20 cellular contexts compared by ENCODE assay signal in the genomic region with DNA sequence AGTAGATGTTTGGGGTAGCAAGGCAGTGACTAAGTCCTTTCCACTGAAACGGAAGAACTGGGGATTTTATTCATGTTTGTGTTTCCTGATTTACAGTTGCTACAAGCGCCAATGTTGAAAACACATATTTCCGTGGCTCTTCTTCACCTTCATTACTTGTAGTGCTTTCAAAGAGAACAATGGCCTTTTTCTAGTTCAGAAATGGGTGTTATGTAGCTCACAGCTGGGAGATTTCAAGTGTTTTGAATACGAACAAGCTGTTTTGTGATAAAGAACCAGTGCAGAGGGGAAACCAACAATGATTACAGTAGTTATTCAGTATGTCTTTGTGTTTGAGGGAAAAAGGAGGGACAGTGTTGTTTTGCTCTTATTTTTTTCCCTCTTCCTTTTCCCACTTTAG.
DNase-seq lines count a peak whose midpoint lies in the region; ATAC-seq and TF ChIP-seq lines count a peak whose summit lies in the region.
"Had no signal": no experiment of that assay in that cellular context is flagged by ENCODE, and none has a peak within 500 bp of the region (broad histone marks: within the 10 kb centered on the region; RNA-seq: fewer than 3 reads in every experiment).

No MANE protein-coding gene starts in this region.

- H3K36me3 ChIP-seq in iPS-18a (ENCODE audit: control insufficient read depth, low read depth, low read length) (no peaks in the 10 kb centered on the region), body of pancreas (replicated peaks in 1 of 2; ENCODE audit: insufficient read depth in 1 of 2, low read depth in 2 of 2) (no peaks in the 10 kb centered on the region)
- H3K36me3 ChIP-seq: BE2C, MG63, SJSA1 had no signal

- no peaks in the 10 kb centered on the region for H3K27me3 ChIP-seq in iPS-18a (ENCODE audit: control insufficient read depth, insufficient read depth, low read length)
- no peaks in the 10 kb centered on the region for H3K27me3 ChIP-seq in body of pancreas
- H3K27me3 ChIP-seq: BE2C, MG63, SJSA1 had no signal

- no peak overlapping the region for H3K9ac ChIP-seq in iPS-18a (ENCODE audit: low read length)

- peak overlapping the region; percentile 35 for H3K27ac ChIP-seq in iPS-18a (ENCODE audit: low read length)
- no peak overlapping the region for H3K27ac ChIP-seq in body of pancreas
- H3K27ac ChIP-seq: 22Rv1, SJSA1 had no signal

- peak; percentile 46 for DNase-seq in NCI-H2107 treated with DMSO at 0.1 percent for 48 hours (lab: John Stamatoyannopoulos, UW; ENCODE audit: unreplicated experiment)
- no peak for DNase-seq in NCI-H2107 (lab: John Stamatoyannopoulos, UW)
- DNase-seq in NCI-H526 treated with DMSO at 0.1 percent for 48 hours (lab: John Stamatoyannopoulos, UW) = peak; percentile 30
- DNase-seq in renal cortical epithelial cell (ENCODE audit: low read depth) = peak; percentile 24
- DNase-seq in body of pancreas = no peak
- DNase-seq in ecto neural progenitor cell (ENCODE audit: low spot score) = no peak
- DNase-seq: BE2C; Calu3; CD4-positive, alpha-beta T cell; DMS79; HFFc6; MG63; NCI-H1092 treated with DMSO at 0.1 percent for 48 hours; NCI-H2081 treated with DMSO at 0.1 percent for 48 hours; NCI-H82; PC-3 had no signal

- WGBS in body of pancreas, 2 donors = 78 to 85% methylated on average over 4 of the region's 4 CpGs

- ATAC-seq in body of pancreas (no peak), GM19328 (IDR thresholded peaks at IDR 0.05; ENCODE audit: unreplicated experiment) (no peak)
- ATAC-seq: PC-3 had no signal

- H3K9me3 ChIP-seq in iPS-18a (ENCODE audit: control insufficient read depth, low read depth, low read length) = no peaks in the 10 kb centered on the region
- H3K9me3 ChIP-seq in body of pancreas = no peaks in the 10 kb centered on the region
- H3K9me3 ChIP-seq: BE2C, MG63, SJSA1 had no signal

- H3K4me3 ChIP-seq in iPS-18a (ENCODE audit: low read length) (no peak overlapping the region), body of pancreas (no peak overlapping the region)
- H3K4me3 ChIP-seq: MG63, SJSA1 had no signal

- TF ChIP-seq CTCF in body of pancreas (IDR thresholded peaks at IDR 0.05) = no peak

- TF ChIP-seq POLR2A in body of pancreas (IDR thresholded peaks at IDR 0.05) = no peak

- peaks cover 10% of the 10 kb centered on the region for H3K4me1 ChIP-seq in iPS-18a (ENCODE audit: control insufficient read depth, low read depth, low read length)
- H3K4me1 ChIP-seq in body of pancreas = no peaks in the 10 kb centered on the region
- H3K4me1 ChIP-seq: BE2C had no signal

- intact Hi-C loops in body of pancreas (cut with DNase I) = no loop called here

Comparison
In these comparisons a context has a peak if more than half of its experiments do, and no peak if none do; other contexts are left out.
1. DNase-seq: peak in NCI-H2107 treated with DMSO at 0.1 percent for 48 hours (single experiment), NCI-H526 treated with DMSO at 0.1 percent for 48 hours (single experiment) and renal cortical epithelial cell (single experiment); none in NCI-H2107 (single experiment), body of pancreas (0 of 4) and ecto neural progenitor cell (single experiment).